Comparison of ENCODE assay signal across 1 cellular context in the genomic region with DNA sequence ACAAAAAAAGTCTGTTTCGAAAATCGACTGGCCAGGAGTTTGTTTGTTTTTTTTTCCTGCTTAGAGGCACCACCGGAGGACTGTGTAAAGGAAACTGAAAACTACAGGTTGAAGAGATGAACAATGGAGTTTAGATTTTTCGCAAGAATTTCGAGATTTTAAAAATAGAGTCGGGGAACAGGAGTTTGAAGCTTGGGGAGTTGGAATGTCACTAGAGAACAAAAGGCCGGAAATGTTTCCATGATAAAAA.
TF ChIP-seq lines count a peak whose summit lies in the region.

No MANE protein-coding gene starts in this region.

TF ChIP-seq in H1, 55 proteins besides CTCF, POLR2A, EP300 and RAD21 (continued from another document):
- TF ChIP-seq HDAC2 (IDR thresholded peaks at IDR 0.05; ENCODE audit: borderline replicate concordance in 1 of 2, low read depth in 2 of 2, low read length in 2 of 2) (no peak), EGR1 (IDR thresholded peaks at IDR 0.05; ENCODE audit: borderline replicate concordance, low read depth, low read length) (no peak), SAP30 (IDR thresholded peaks at IDR 0.05; ENCODE audit: insufficient read depth, insufficient replicate concordance, low read length) (no peak), ATF2 (IDR thresholded peaks at IDR 0.05; ENCODE audit: low read length) (no peak), CHD1 (IDR thresholded peaks at IDR 0.05; ENCODE audit: low read depth, low read length) (no peak), NRF1 (IDR thresholded peaks at IDR 0.05; ENCODE audit: low read depth, low read length) (no peak), POLR2AphosphoS5 (IDR thresholded peaks at IDR 0.05; ENCODE audit: low read depth, low read length) (no peak)
